1 cellular context compared by ENCODE assay signal in the genomic region with DNA sequence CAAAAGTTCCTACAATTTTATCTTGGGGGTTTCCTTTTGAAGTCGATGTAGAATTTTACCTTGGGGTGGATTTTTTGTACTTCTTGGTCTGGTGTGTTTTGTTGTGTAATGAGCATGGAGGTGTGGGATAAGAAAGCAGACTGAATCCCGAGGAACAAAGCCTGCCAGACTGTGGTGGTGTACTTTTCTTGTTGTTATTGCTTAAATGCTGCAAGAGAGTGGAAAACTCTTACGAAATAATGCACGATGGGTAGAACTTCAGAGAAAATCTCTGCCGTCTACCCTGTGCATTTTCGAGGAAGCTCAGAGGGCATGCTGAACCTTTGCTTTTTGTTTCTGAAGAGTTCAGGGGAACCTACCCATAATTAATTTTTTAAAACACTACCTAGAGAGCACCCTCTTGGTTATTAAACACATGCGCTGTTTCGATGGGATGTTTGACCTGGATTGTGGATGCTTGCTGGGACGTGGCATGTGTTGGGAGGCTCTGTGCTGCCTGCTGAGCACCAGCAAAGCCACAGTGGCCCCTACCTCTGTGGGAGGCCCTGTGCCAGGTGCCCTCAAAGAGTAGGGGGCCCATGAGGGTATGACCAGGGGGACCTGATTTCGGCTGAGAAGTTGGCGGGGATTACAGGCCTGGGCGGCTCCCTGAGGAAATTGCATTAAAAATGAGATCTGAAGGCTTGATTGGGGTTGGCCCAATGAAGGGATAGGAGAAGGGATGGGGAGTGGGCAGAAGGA.
TF ChIP-seq lines count a peak whose summit lies in the region.

No MANE protein-coding gene starts in this region.

TF ChIP-seq in SK-N-SH, 30 proteins besides CTCF, POLR2A, EP300 and RAD21:
- no peak for TF ChIP-seq EZH2phosphoT487 (IDR thresholded peaks at IDR 0.05; ENCODE audit: borderline replicate concordance, low read depth)
- TF ChIP-seq JUND (IDR thresholded peaks at IDR 0.05): no peak
- TF ChIP-seq, protein P1, sequence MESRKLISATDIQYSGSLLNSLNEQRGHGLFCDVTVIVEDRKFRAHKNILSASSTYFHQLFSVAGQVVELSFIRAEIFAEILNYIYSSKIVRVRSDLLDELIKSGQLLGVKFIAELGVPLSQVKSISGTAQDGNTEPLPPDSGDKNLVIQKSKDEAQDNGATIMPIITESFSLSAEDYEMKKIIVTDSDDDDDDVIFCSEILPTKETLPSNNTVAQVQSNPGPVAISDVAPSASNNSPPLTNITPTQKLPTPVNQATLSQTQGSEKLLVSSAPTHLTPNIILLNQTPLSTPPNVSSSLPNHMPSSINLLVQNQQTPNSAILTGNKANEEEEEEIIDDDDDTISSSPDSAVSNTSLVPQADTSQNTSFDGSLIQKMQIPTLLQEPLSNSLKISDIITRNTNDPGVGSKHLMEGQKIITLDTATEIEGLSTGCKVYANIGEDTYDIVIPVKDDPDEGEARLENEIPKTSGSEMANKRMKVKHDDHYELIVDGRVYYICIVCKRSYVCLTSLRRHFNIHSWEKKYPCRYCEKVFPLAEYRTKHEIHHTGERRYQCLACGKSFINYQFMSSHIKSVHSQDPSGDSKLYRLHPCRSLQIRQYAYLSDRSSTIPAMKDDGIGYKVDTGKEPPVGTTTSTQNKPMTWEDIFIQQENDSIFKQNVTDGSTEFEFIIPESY (IDR thresholded peaks at IDR 0.05; ENCODE audit: borderline replicate concordance, low read depth): no peak
- no peak for TF ChIP-seq MEF2A (IDR thresholded peaks at IDR 0.05; ENCODE audit: borderline replicate concordance, low read depth)
- no peak for TF ChIP-seq FOXM1 (IDR thresholded peaks at IDR 0.05; ENCODE audit: low read depth)
- TF ChIP-seq GATA2 (CRISPR knock-in tag; IDR thresholded peaks at IDR 0.05): no peak
- TF ChIP-seq FOSL2 (IDR thresholded peaks at IDR 0.05; ENCODE audit: borderline replicate concordance, low read depth): no peak
- no peak for TF ChIP-seq ELF1 (IDR thresholded peaks at IDR 0.05)
TF ChIP-seq in SK-N-SH: peak in this region for 0.
